In genomic region chr4:15010038-15010585, GRCh38 we compare ENCODE assay signal across 28 cellular contexts. TPM values are rescaled to one million over a fixed set of nuclear protein-coding genes. Genes with fewer than 3 reads are reported as not detected.
A peak's percentile ranks its signal among the peaks of the same experiment; 100 is the strongest.
DNase-seq lines count a peak whose midpoint lies in the region; ATAC-seq and TF ChIP-seq lines count a peak whose summit lies in the region.
"Had no signal": no experiment of that assay in that cellular context is flagged by ENCODE, and none has a peak within 500 bp of the region (broad histone marks: within the 10 kb centered on the region; RNA-seq: fewer than 3 reads in every experiment).

No MANE protein-coding gene starts in this region.

- no peaks in the 10 kb centered on the region for H3K9me3 Mint-ChIP-seq in HFFc6
- H3K9me3 Mint-ChIP-seq: CD4-positive, alpha-beta memory T cell; immature natural killer cell; naive B cell had no signal

- H3K27ac ChIP-seq in rectal smooth muscle tissue (ENCODE audit: low read depth, low read length): peak overlapping the region; percentile 27
- H3K27ac ChIP-seq: lower lobe of right lung had no signal

- H3K36me3 ChIP-seq in rectal smooth muscle tissue (ENCODE audit: control insufficient read depth, insufficient read depth, low read length) (peaks cover 4% of the 10 kb centered on the region), BE2C (peaks cover 18% of the 10 kb centered on the region)

- H3K4me1 ChIP-seq in rectal smooth muscle tissue (ENCODE audit: control insufficient read depth, insufficient read depth, low read length) (peaks cover 29% of the 10 kb centered on the region), BE2C (peaks cover 41% of the 10 kb centered on the region)

- DNase-seq in HFFc6 (no peak), SK-MEL-5 (ENCODE audit: low read depth, low spot score) (peak; percentile 54), foreskin melanocyte (peak; percentile 72), hippocampal formation (lab: John Stamatoyannopoulos, UW) (no peak), NCI-H524 (lab: John Stamatoyannopoulos, UW) (no peak), BE2C (no peak)
- DNase-seq: activated CD4-positive, alpha-beta T cell treated with anti-CD3 and anti-CD28 coated beads for 48 hours; activated CD8-positive, alpha-beta memory T cell treated with anti-CD3 and anti-CD28 coated beads, Interleukin-2, amount 50 U/mL, for 4 hours; activated effector memory CD4-positive, alpha-beta T cell treated with anti-CD3 and anti-CD28 coated beads, Interleukin-2, amount 50 U/mL, for 16 hours; CD4-positive, alpha-beta memory T cell; central memory CD4-positive, alpha-beta T cell; DMS153; effector memory CD4-positive, alpha-beta T cell; GDM1; heart right ventricle; immature natural killer cell; IMR-90; lower lobe of right lung; MM.1S; naive B cell; NCI-H2029; NCI-H510A; posterior cingulate gyrus; stimulated activated CD4-positive, alpha-beta T cell treated with anti-CD3 and anti-CD28 coated beads, Interleukin-4, amount 100 ng/mL, for 4 hours; SW 1271 had no signal

- H3K9me3 ChIP-seq in BE2C: no peaks in the 10 kb centered on the region
- H3K9me3 ChIP-seq: heart right ventricle, lower lobe of right lung had no signal

- ATAC-seq in GM18861 (IDR thresholded peaks at IDR 0.05; ENCODE audit: unreplicated experiment): no peak
- ATAC-seq: HCT116, heart right ventricle, lower lobe of right lung had no signal

- H3K4me3 ChIP-seq in rectal smooth muscle tissue (ENCODE audit: low read length) (no peak overlapping the region), BE2C (ENCODE audit: low read depth, low read length) (no peak overlapping the region)
- H3K4me3 ChIP-seq: heart right ventricle, lower lobe of right lung had no signal

- no peak overlapping the region for H3K9ac ChIP-seq in rectal smooth muscle tissue (ENCODE audit: low read length)

- H3K27ac Mint-ChIP-seq in HFFc6: peak overlapping the region; percentile 16; the same call in 1 of the 2 replicates
- H3K27ac Mint-ChIP-seq: naive B cell had no signal

- H3K4me3 Mint-ChIP-seq in HFFc6: no peak overlapping the region
- H3K4me3 Mint-ChIP-seq: CD4-positive, alpha-beta memory T cell; immature natural killer cell; naive B cell had no signal

- H3K27me3 ChIP-seq in rectal smooth muscle tissue (ENCODE audit: control insufficient read depth, insufficient read depth, low read length): no peaks in the 10 kb centered on the region
- no peaks in the 10 kb centered on the region for H3K27me3 ChIP-seq in BE2C
- H3K27me3 ChIP-seq: heart right ventricle had no signal

- peaks cover 50% of the 10 kb centered on the region for H3K36me3 Mint-ChIP-seq in HFFc6 (ENCODE audit: low read depth)

- TF ChIP-seq CTCF in HFFc6 (IDR thresholded peaks at IDR 0.05): no peak
- no peak for TF ChIP-seq CTCF in BE2C (IDR thresholded peaks at IDR 0.05; ENCODE audit: low read depth, low read length)

- no peaks in the 10 kb centered on the region; the same call in 1 of the 2 replicates for H3K27me3 Mint-ChIP-seq in HFFc6 (ENCODE audit: insufficient read depth)
- H3K27me3 Mint-ChIP-seq: CD4-positive, alpha-beta memory T cell; naive B cell had no signal

- in situ Hi-C loops in SK-MEL-5 (cut with HindIII; ENCODE audit: low pct_unique_long_range_greater_than_20kb, low sequenced_read_pairs): no loop called here

- peaks cover 54% of the 10 kb centered on the region for H3K4me1 Mint-ChIP-seq in HFFc6 (ENCODE audit: low read depth)

RNA-seq across cellular contexts. Expression of gene CPEB2, which starts 7.8 kb away (rescaled TPM):
- total RNA-seq in HFFc6 (2021; fragmentation: NEBNext Ultra II Directional; extraction: Animal tissue kit (Norgen Biotek cat#: 25700)): 10 to 100 TPM; 18.9 to 27.8 (median 22.8) TPM
- 21.2 and 22.1 TPM in 2 replicates for total RNA-seq in SK-MEL-5 (2014; rRNA removed; shearing (Covaris generic))
- polyA plus RNA-seq in SK-MEL-5 (2015; cell fraction: cytosol; rRNA removed): 28.3 and 40.0 TPM in 2 replicates
- 93.4 and 119 TPM in 2 replicates for polyA plus RNA-seq in SK-MEL-5 (2015; cell fraction: nucleus; rRNA removed)
- polyA plus RNA-seq in BE2C (2012; ENCODE audit: insufficient read depth, insufficient read length, low read depth): 1.7 TPM

Comparison
In these comparisons a context has a peak if more than half of its experiments do, and no peak if none do; other contexts are left out.
1. DNase-seq: peak in SK-MEL-5 (single experiment) and foreskin melanocyte (single experiment); none in HFFc6 (single experiment), hippocampal formation (0 of 2), NCI-H524 (0 of 2) and BE2C (single experiment).